ENCODE assay signal across 1 cellular context in genomic region chr7:114818501-114818900, GRCh38.
TF ChIP-seq lines count a peak whose summit lies in the region.

No MANE protein-coding gene starts in this region.

TF ChIP-seq in IMR-90, 13 proteins besides CTCF, POLR2A, EP300 and RAD21:
- TF ChIP-seq BHLHE40 (IDR thresholded peaks at IDR 0.05; ENCODE audit: low read depth, low read length): 0 out of 2 replicates have a peak, but pooled peaks have one; percentile 11
- peak; percentile 50; the same call in 1 of the 2 replicates for TF ChIP-seq CEBPB (IDR thresholded peaks at IDR 0.05; ENCODE audit: low read depth, low read length)
- no peak for TF ChIP-seq SMC3 (IDR thresholded peaks at IDR 0.05; ENCODE audit: low read depth, low read length)
- peak; percentile 71 for TF ChIP-seq FOS (IDR thresholded peaks at IDR 0.05; ENCODE audit: low read depth, low read length)
